8 cellular contexts compared by ENCODE assay signal in genomic region chr6:113856011-113856551, GRCh38. TPM values are rescaled to one million over a fixed set of nuclear protein-coding genes. Genes with fewer than 3 reads are reported as not detected.
DNase-seq lines count a peak whose midpoint lies in the region; ATAC-seq and TF ChIP-seq lines count a peak whose summit lies in the region.

No MANE protein-coding gene starts in this region.

- peaks cover 5% of the 10 kb centered on the region for H3K36me3 Mint-ChIP-seq in memory B cell
- peaks cover 7% of the 10 kb centered on the region for H3K36me3 Mint-ChIP-seq in natural killer cell

- H3K4me3 ChIP-seq in NT2/D1 (ENCODE audit: insufficient read length, low read depth): peak overlapping the region; percentile 68
- peak overlapping the region; percentile 58 to 94 (median 81) for H3K4me3 ChIP-seq in dorsolateral prefrontal cortex

- H3K9me3 Mint-ChIP-seq in memory B cell (no peaks in the 10 kb centered on the region), natural killer cell (peaks cover 0 to 7% of the 10 kb centered on the region in 2 donors)

- no peaks in the 10 kb centered on the region for H3K36me3 ChIP-seq in NT2/D1 (ENCODE audit: insufficient read depth, insufficient read length, low read length)

- H3K9ac ChIP-seq in NT2/D1 (ENCODE audit: insufficient read length, low read depth): peak overlapping the region; percentile 70

- H3K27ac ChIP-seq in dorsolateral prefrontal cortex: peak overlapping the region; percentile 53 to 99 (median 95)

- H3K27me3 ChIP-seq in NT2/D1 (ENCODE audit: insufficient read depth, insufficient read length) (peaks cover 37% of the 10 kb centered on the region), dorsolateral prefrontal cortex (no peaks in the 10 kb centered on the region)

- H3K9me3 ChIP-seq in NT2/D1 (ENCODE audit: insufficient read depth, low read length): no peaks in the 10 kb centered on the region

- peak in 2 of 56 donors; percentile 6 to 11 for TF ChIP-seq CTCF in dorsolateral prefrontal cortex (IDR thresholded peaks at IDR 0.05 in 54 of 56, conservative IDR thresholded peaks at IDR 0.05 in 2 of 56; ENCODE audit: low read depth in 1 of 56, partially characterized antibody in 56 of 56)
- no peak for TF ChIP-seq CTCF in natural killer cell (IDR thresholded peaks at IDR 0.05)

- peak; percentile 20 for DNase-seq in AG20443 (ENCODE audit: low spot score)
- DNase-seq in HCEC 1CT: peak; percentile 59
- no peak for DNase-seq in NT2/D1 (ENCODE audit: low read depth, low spot score)
- peak in 2 of 10 donors; percentile 25 to 32 for DNase-seq in dorsolateral prefrontal cortex
- peak; percentile 22 to 28 for DNase-seq in memory B cell (ENCODE audit: low spot score in 2 of 2)
- no peak for DNase-seq in natural killer cell

- H3K27ac Mint-ChIP-seq in memory B cell (no peak overlapping the region), natural killer cell (no peak overlapping the region)

- no peaks in the 10 kb centered on the region for H3K27me3 Mint-ChIP-seq in memory B cell
- peaks cover 40 to 47% of the 10 kb centered on the region in 2 donors for H3K27me3 Mint-ChIP-seq in natural killer cell (ENCODE audit: low read depth in 2 of 2)

- no peaks in the 10 kb centered on the region for H3K4me1 ChIP-seq in NT2/D1 (ENCODE audit: insufficient read depth, insufficient read length)

- intact Hi-C loops in dorsolateral prefrontal cortex (cut with DNase I): loop anchor here (5.0 kb wide), 3 partner anchors 124 to 684 kb away; no protein-coding TSS in a partner anchor
- intact Hi-C loops in natural killer cell (cut with micrococcal nuclease): loop anchor here (5.0 kb wide), 1 partner anchor 549 kb away; no protein-coding TSS in a partner anchor

- peaks cover 5% of the 10 kb centered on the region for H3K4me1 Mint-ChIP-seq in memory B cell
- peaks cover 5 to 6% of the 10 kb centered on the region in 2 donors for H3K4me1 Mint-ChIP-seq in natural killer cell

- H3K4me3 Mint-ChIP-seq in memory B cell (no peak overlapping the region), natural killer cell (no peak overlapping the region)

- no peak for ATAC-seq in memory B cell (ENCODE audit: low read depth)
- ATAC-seq in GM21360 (IDR thresholded peaks at IDR 0.05; ENCODE audit: unreplicated experiment): no peak
- no peak for ATAC-seq in HG03460 (IDR thresholded peaks at IDR 0.05; ENCODE audit: unreplicated experiment)
- no peak for ATAC-seq in natural killer cell

RNA-seq across cellular contexts. Expression of gene MARCKS, which starts 1.1 kb away (rescaled TPM):
- total RNA-seq in dorsolateral prefrontal cortex (100 to 1,000 TPM in 31 of 120 experiments, 10 to 100 TPM in 89; 59.7 to 140 (median 92.6) TPM), natural killer cell (1 to 10 TPM; 2.1 to 9.2 (median 8.6) TPM)

Comparison
In these comparisons a context has a peak if more than half of its experiments do, and no peak if none do; other contexts are left out.
1. DNase-seq: peak in AG20443 (single experiment), HCEC 1CT (single experiment) and memory B cell (2 of 2); none in NT2/D1 (single experiment) and natural killer cell (single experiment).
2. RNA of gene MARCKS, which starts 1.1 kb away (total RNA-seq): 59.7 to 140 TPM in dorsolateral prefrontal cortex; 2.1 to 9.2 TPM in natural killer cell; every median in the first group is over 4 times any median in the second.